Comparison of ENCODE assay signal across 12 cellular contexts in the genomic region with DNA sequence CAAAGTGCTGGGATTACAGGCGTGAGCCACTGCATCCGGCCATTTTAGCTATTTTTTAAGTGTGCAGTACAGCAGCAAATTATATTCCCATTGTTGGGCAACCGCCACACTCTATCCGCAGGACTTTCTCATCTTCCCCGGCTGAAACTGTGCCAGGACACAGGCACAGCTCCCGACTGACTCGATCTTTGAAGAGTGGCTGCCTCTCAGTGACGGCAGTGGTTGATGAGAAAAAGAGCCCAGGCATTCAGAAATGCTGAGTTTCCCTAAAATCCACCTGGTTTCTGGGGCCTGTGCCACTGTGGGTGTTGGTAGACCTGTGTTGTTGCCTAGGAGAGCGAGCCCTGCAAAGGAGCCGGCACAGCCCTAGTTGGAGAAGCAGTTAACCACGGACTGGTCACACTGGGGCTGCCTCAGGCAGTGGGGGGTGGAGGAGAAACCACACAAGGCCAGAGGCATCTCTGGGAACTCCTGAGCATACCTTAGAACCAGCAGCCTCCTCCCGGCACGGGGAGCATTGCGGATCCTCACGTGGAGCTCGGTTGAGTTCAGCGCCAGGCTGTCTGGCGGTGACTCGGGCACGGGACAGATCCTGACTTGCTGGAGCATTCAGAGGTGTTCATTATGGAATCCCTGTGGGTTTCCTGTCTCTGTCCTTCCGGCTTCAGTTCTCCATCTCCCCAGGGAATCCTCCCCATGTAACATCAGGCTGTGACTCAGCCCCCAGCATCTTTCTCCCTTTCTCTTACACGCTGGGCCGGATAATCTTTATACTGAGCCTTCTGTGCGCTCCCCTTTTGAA. TPM values are rescaled to one million over a fixed set of nuclear protein-coding genes. Genes with fewer than 3 reads are reported as not detected.
DNase-seq lines count a peak whose midpoint lies in the region; FAIRE-seq and TF ChIP-seq lines count a peak whose summit lies in the region.
"Had no signal": no experiment of that assay in that cellular context is flagged by ENCODE, and none has a peak within 500 bp of the region (broad histone marks: within the 10 kb centered on the region; RNA-seq: fewer than 3 reads in every experiment).

No MANE protein-coding gene starts in this region.

- 0 out of 20 replicates have a peak overlapping the region, but pooled peaks of 3 of the 10 experiments have one; percentile 0 to 17 (median 2) for H3K4me3 ChIP-seq in BLaER1 treated with 17β-estradiol and CSF1 and Interleukin-3, amounts not matched to agents 10 nM and 100 nM
- H3K4me3 ChIP-seq in choroid plexus epithelial cell (ENCODE audit: low read depth, low read length) (no peak overlapping the region), neutrophil (ENCODE audit: low read depth in 1 of 2, low read length in 1 of 2) (no peak overlapping the region)
- H3K4me3 ChIP-seq: tibial artery had no signal

- H3K27me3 ChIP-seq in BLaER1 treated with 17β-estradiol and CSF1 and Interleukin-3, amounts not matched to agents 10 nM and 100 nM, result no peaks in the 10 kb centered on the region
- H3K27me3 ChIP-seq in neutrophil, result no peaks in the 10 kb centered on the region
- H3K27me3 ChIP-seq: tibial artery had no signal

- H3K36me3 ChIP-seq in BLaER1 treated with 17β-estradiol and CSF1 and Interleukin-3, amounts not matched to agents 10 nM and 100 nM, result peaks cover 71 to 100% (median 94%) of the 10 kb centered on the region in 11 experiments
- H3K36me3 ChIP-seq in neutrophil, result peaks cover 100% of the 10 kb centered on the region

- peaks cover 69 to 86% (median 80%) of the 10 kb centered on the region in 10 experiments for H3K4me1 ChIP-seq in BLaER1 treated with 17β-estradiol and CSF1 and Interleukin-3, amounts not matched to agents 10 nM and 100 nM
- H3K4me1 ChIP-seq in neutrophil (ENCODE audit: control insufficient read depth in 1 of 2, insufficient read depth in 1 of 2, low read depth in 1 of 2, low read length in 1 of 2), result no peaks in the 10 kb centered on the region

- no peak for FAIRE-seq in GM12891 (lab: Jason Lieb, UNC)

- peak overlapping the region in 10 of 11 experiments; percentile 0 to 52 (median 38); a peak in 14 of 22 replicates for H3K9ac ChIP-seq in BLaER1 treated with 17β-estradiol and CSF1 and Interleukin-3, amounts not matched to agents 10 nM and 100 nM

- TF ChIP-seq CTCF in choroid plexus epithelial cell (conservative IDR thresholded peaks at IDR 0.05; ENCODE audit: low read depth, low read length) (no peak), neutrophil (IDR thresholded peaks at IDR 0.05) (no peak)

- DNase-seq in NCI-H2171 treated with DMSO at 0.1 percent for 48 hours (lab: John Stamatoyannopoulos, UW), result peak; percentile 29
- DNase-seq in choroid plexus epithelial cell (ENCODE audit: low read depth), result peak; percentile 92
- no peak for DNase-seq in GM12891 (ENCODE audit: insufficient read length, low spot score)
- no peak for DNase-seq in putamen (ENCODE audit: low spot score)
- DNase-seq in stimulated activated CD4-positive, alpha-beta T cell treated with anti-CD3 and anti-CD28 coated beads, Interleukin-4, amount 100 ng/mL, for 4 hours, result no peak
- no peak for DNase-seq in activated CD8-positive, alpha-beta memory T cell treated with anti-CD3 and anti-CD28 coated beads for 24 hours
- DNase-seq: activated CD4-positive, alpha-beta memory T cell treated with anti-CD3 and anti-CD28 coated beads for 36 hours; DMS 273 treated with DMSO at 0.1 percent for 48 hours; stimulated activated CD4-positive, alpha-beta T cell treated with anti-CD3 and anti-CD28 coated beads, Interleukin-2, amount 100 ng/mL, for 24 hours; tibial artery had no signal

- peaks cover 72 to 100% (median 100%) of the 10 kb centered on the region in 11 experiments for H4K20me1 ChIP-seq in BLaER1 treated with 17β-estradiol and CSF1 and Interleukin-3, amounts not matched to agents 10 nM and 100 nM

- no peak for TF ChIP-seq POLR2A in GM12891 (IDR thresholded peaks at IDR 0.05; ENCODE audit: low read depth, low read length)

- H3K4me2 ChIP-seq in BLaER1 treated with 17β-estradiol and CSF1 and Interleukin-3, amounts not matched to agents 10 nM and 100 nM, result peak overlapping the region; percentile 41 to 94 (median 83)

- no peaks in the 10 kb centered on the region for H3K9me3 ChIP-seq in BLaER1 treated with 17β-estradiol and CSF1 and Interleukin-3, amounts not matched to agents 10 nM and 100 nM (replicated peaks in 1 of 11)
- peaks cover 4% of the 10 kb centered on the region for H3K9me3 ChIP-seq in neutrophil
- H3K9me3 ChIP-seq: tibial artery had no signal

- peak overlapping the region in 10 of 11 experiments; percentile 14 to 66 (median 46); a peak in 17 of 22 replicates for H3K27ac ChIP-seq in BLaER1 treated with 17β-estradiol and CSF1 and Interleukin-3, amounts not matched to agents 10 nM and 100 nM
- peak overlapping the region; percentile 29 for H3K27ac ChIP-seq in neutrophil
- H3K27ac ChIP-seq: tibial artery had no signal

TF ChIP-seq in GM12891, 5 proteins besides CTCF, POLR2A, EP300 and RAD21:
- TF ChIP-seq POU2F2 (IDR thresholded peaks at IDR 0.05; ENCODE audit: low read depth, low read length), result no peak
- no peak for TF ChIP-seq TAF1 (IDR thresholded peaks at IDR 0.05; ENCODE audit: low read depth, low read length)
- TF ChIP-seq POLR2AphosphoS5 (IDR thresholded peaks at IDR 0.05; ENCODE audit: low read depth, low read length), result no peak
- no peak for TF ChIP-seq PAX5 (IDR thresholded peaks at IDR 0.05; ENCODE audit: insufficient read depth, low read length, severe bottlenecking)
- no peak for TF ChIP-seq SPI1 (IDR thresholded peaks at IDR 0.05; ENCODE audit: low read depth, low read length)

RNA-seq across cellular contexts. Expression of a gene that starts 16.2 kb away (rescaled TPM):
- polyA plus RNA-seq in GM12891 (2012; ENCODE audit: low read depth, missing spikeins), result 26.1 TPM

Comparison
In these comparisons a context has a peak if more than half of its experiments do, and no peak if none do; other contexts are left out.
1. DNase-seq: peak in NCI-H2171 treated with DMSO at 0.1 percent for 48 hours (single experiment) and choroid plexus epithelial cell (single experiment); none in GM12891 (single experiment), putamen (single experiment), stimulated activated CD4-positive, alpha-beta T cell treated with anti-CD3 and anti-CD28 coated beads, Interleukin-4, amount 100 ng/mL, for 4 hours (0 of 2) and activated CD8-positive, alpha-beta memory T cell treated with anti-CD3 and anti-CD28 coated beads for 24 hours (single experiment).